Comparison of ENCODE assay signal across 19 cellular contexts in the genomic region with DNA sequence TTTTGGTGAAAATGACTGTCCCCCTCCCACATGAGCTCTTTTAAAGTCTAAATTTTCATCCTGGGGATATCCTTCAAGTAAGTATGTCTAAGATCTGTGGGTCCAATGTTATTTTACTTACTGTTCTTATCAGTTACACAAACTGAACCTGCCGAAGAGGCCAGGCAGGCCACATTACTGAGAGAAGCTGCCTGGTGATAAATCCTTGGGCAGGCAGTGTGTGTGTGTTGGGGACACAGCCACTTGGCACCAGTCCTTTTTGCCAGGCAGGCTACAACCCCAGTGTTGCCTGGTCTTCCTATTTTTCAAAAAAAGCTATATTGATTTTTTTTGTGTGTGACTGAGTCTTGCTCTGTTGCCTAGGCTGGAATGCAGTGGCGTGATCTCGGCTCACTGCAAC. TPM values are rescaled to one million over a fixed set of nuclear protein-coding genes. Genes with fewer than 3 reads are reported as not detected.
DNase-seq lines count a peak whose midpoint lies in the region; ATAC-seq and TF ChIP-seq lines count a peak whose summit lies in the region.
"Had no signal": no experiment of that assay in that cellular context is flagged by ENCODE, and none has a peak within 500 bp of the region (broad histone marks: within the 10 kb centered on the region; RNA-seq: fewer than 3 reads in every experiment).

No MANE protein-coding gene starts in this region.

- peak overlapping the region; percentile 49 to 50 for H3K27ac ChIP-seq in coronary artery
- peak overlapping the region; percentile 61 to 84 for H3K27ac ChIP-seq in tibial artery
- H3K27ac ChIP-seq: brain microvascular endothelial cell, C4-2B, lower lobe of right lung had no signal

- H3K36me3 ChIP-seq in tibial artery: peaks cover 8 to 14% (median 10%) of the 10 kb centered on the region in 3 donors

- no peak for ATAC-seq in activated T-cell treated with anti-CD3 and anti-CD28 coated beads, Interleukin-2, amount 50 U/mL, for 72 hours (replicated peaks in 1 of 2)
- ATAC-seq in HG03354 (IDR thresholded peaks at IDR 0.05; ENCODE audit: poor library complexity, severe bottlenecking, unreplicated experiment) (no peak), GM21423 (IDR thresholded peaks at IDR 0.05; ENCODE audit: unreplicated experiment) (no peak)
- ATAC-seq: activated CD4-positive, alpha-beta T cell treated with anti-CD3 and anti-CD28 coated beads for 36 hours; esophagus mucosa; GM23338; lower lobe of right lung; naive thymus-derived CD4-positive, alpha-beta T cell had no signal

- no peak overlapping the region for H3K4me3 Mint-ChIP-seq in activated T-cell treated with anti-CD3 and anti-CD28 coated beads, Interleukin-2, amount 50 U/mL, for 72 hours
- H3K4me3 Mint-ChIP-seq: activated CD4-positive, alpha-beta T cell treated with anti-CD3 and anti-CD28 coated beads for 36 hours; activated naive CD4-positive, alpha-beta T cell treated with anti-CD3 and anti-CD28 coated beads for 36 hours; GM23338; naive thymus-derived CD4-positive, alpha-beta T cell had no signal

- H3K4me1 ChIP-seq in tibial artery: peaks cover 0 to 98% (median 39%) of the 10 kb centered on the region in 4 donors

- DNase-seq in activated T-cell treated with anti-CD3 and anti-CD28 coated beads, Interleukin-2, amount 50 U/mL, for 72 hours: no peak
- DNase-seq in activated T-cell treated with anti-CD3 and anti-CD28 coated beads, Interleukin-2, amount 50 U/mL, for 1 hour: no peak
- DNase-seq in coronary artery (ENCODE audit: low spot score): no peak
- DNase-seq in mucosa of gallbladder (ENCODE audit: low spot score): peak; percentile 50
- DNase-seq in tibial artery: no peak
- no peak for DNase-seq in NCI-H774 (lab: John Stamatoyannopoulos, UW)
- DNase-seq: activated CD4-positive, alpha-beta T cell treated with anti-CD3 and anti-CD28 coated beads for 36 hours; activated naive CD4-positive, alpha-beta T cell treated with anti-CD3 and anti-CD28 coated beads for 36 hours; brain microvascular endothelial cell; lower lobe of right lung; naive thymus-derived CD4-positive, alpha-beta T cell; NCI-H1694; NCI-H345 had no signal

- H3K27ac Mint-ChIP-seq in activated T-cell treated with anti-CD3 and anti-CD28 coated beads, Interleukin-2, amount 50 U/mL, for 72 hours: peak overlapping the region; percentile 66
- H3K27ac Mint-ChIP-seq: activated CD4-positive, alpha-beta T cell treated with anti-CD3 and anti-CD28 coated beads for 36 hours; activated naive CD4-positive, alpha-beta T cell treated with anti-CD3 and anti-CD28 coated beads for 36 hours; GM23338 had no signal

- H3K36me3 Mint-ChIP-seq in activated T-cell treated with anti-CD3 and anti-CD28 coated beads, Interleukin-2, amount 50 U/mL, for 72 hours (ENCODE audit: insufficient read depth in 2 of 2): peaks cover 3 to 8% of the 10 kb centered on the region in 2 donors

- no peak for TF ChIP-seq CTCF in coronary artery (IDR thresholded peaks at IDR 0.05)
- TF ChIP-seq CTCF in tibial artery (IDR thresholded peaks at IDR 0.05): no peak

- no peaks in the 10 kb centered on the region for H3K27me3 ChIP-seq in tibial artery
- H3K27me3 ChIP-seq: brain microvascular endothelial cell had no signal

- intact Hi-C loops in tibial artery (cut with DNase I; ENCODE audit: low total_unique reads): no loop called here

- no peaks in the 10 kb centered on the region for H3K9me3 ChIP-seq in tibial artery
- H3K9me3 ChIP-seq: lower lobe of right lung had no signal

- no peaks in the 10 kb centered on the region for H3K27me3 Mint-ChIP-seq in activated T-cell treated with anti-CD3 and anti-CD28 coated beads, Interleukin-2, amount 50 U/mL, for 72 hours (ENCODE audit: low read depth)
- H3K27me3 Mint-ChIP-seq: activated CD4-positive, alpha-beta T cell treated with anti-CD3 and anti-CD28 coated beads for 36 hours; naive thymus-derived CD4-positive, alpha-beta T cell had no signal

- no peaks in the 10 kb centered on the region for H3K9me3 Mint-ChIP-seq in activated T-cell treated with anti-CD3 and anti-CD28 coated beads, Interleukin-2, amount 50 U/mL, for 72 hours
- H3K9me3 Mint-ChIP-seq: activated naive CD4-positive, alpha-beta T cell treated with anti-CD3 and anti-CD28 coated beads for 36 hours; GM23338; naive thymus-derived CD4-positive, alpha-beta T cell had no signal

- no peak overlapping the region for H3K4me3 ChIP-seq in coronary artery
- H3K4me3 ChIP-seq in tibial artery: no peak overlapping the region
- H3K4me3 ChIP-seq: GM23338, lower lobe of right lung, smooth muscle cell had no signal

- H3K4me1 Mint-ChIP-seq in activated T-cell treated with anti-CD3 and anti-CD28 coated beads, Interleukin-2, amount 50 U/mL, for 72 hours (ENCODE audit: low read depth): peaks cover 34% of the 10 kb centered on the region

RNA-seq across cellular contexts. Expression of a gene that starts 50.6 kb away (rescaled TPM):
- 10 to 100 TPM; 34.4 to 37.3 TPM for total RNA-seq in activated T-cell treated with anti-CD3 and anti-CD28 coated beads, Interleukin-2, amount 50 U/mL, for 72 hours
- total RNA-seq in mucosa of gallbladder: 10.0 TPM
